Comparison of ENCODE assay signal across 1 cellular context in genomic region chr17:76452646-76453430, GRCh38.
TF ChIP-seq lines count a peak whose summit lies in the region.

Gene UBE2O (minus strand): TSS chr17:76453152. CDS start chr17:76453141, 11 bp downstream.

TF ChIP-seq in HepG2, 621 proteins besides CTCF, POLR2A, EP300 and RAD21 (continued from another document and continues in another):
- TF ChIP-seq, protein P1, sequence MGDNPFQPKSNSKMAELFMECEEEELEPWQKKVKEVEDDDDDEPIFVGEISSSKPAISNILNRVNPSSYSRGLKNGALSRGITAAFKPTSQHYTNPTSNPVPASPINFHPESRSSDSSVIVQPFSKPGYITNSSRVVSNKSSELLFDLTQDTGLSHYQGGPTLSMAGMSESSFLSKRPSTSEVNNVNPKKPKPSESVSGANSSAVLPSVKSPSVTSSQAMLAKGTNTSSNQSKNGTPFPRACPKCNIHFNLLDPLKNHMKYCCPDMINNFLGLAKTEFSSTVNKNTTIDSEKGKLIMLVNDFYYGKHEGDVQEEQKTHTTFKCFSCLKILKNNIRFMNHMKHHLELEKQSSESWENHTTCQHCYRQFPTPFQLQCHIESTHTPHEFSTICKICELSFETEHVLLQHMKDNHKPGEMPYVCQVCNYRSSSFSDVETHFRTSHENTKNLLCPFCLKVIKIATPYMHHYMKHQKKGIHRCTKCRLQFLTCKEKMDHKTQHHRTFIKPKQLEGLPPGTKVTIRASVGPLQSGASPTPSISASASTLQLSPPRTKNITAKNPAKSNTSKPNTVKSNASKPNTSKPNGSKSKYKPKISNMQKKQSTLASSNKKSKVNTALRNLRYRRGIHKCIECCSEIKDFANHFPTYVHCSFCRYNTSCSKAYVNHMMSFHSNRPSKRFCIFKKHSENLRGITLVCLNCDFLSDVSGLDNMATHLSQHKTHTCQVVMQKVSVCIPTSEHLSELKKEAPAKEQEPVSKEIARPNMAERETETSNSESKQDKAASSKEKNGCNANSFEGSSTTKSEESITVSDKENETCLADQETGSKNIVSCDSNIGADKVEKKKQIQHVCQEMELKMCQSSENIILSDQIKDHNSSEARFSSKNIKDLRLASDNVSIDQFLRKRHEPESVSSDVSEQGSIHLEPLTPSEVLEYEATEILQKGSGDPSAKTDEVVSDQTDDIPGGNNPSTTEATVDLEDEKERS (CRISPR knock-in tag; IDR thresholded peaks at IDR 0.05): no peak
- 0 out of 2 replicates have a peak, but pooled peaks have one; percentile 23 for TF ChIP-seq ZNF205 (CRISPR knock-in tag; IDR thresholded peaks at IDR 0.05)
- TF ChIP-seq TBX2 (CRISPR knock-in tag; IDR thresholded peaks at IDR 0.05; ENCODE audit: borderline replicate concordance): peak; percentile 30; the same call in 1 of the 2 replicates
- TF ChIP-seq TAF15 (IDR thresholded peaks at IDR 0.05; ENCODE audit: low read depth, low read length, poor library complexity, severe bottlenecking): no peak
- TF ChIP-seq GPBP1L1 (CRISPR knock-in tag; IDR thresholded peaks at IDR 0.05): no peak
- no peak for TF ChIP-seq ZBTB20 (CRISPR knock-in tag; IDR thresholded peaks at IDR 0.05; ENCODE audit: borderline replicate concordance, low read depth)
- TF ChIP-seq GTF2F1 (IDR thresholded peaks at IDR 0.05; ENCODE audit: low read length): no peak
- TF ChIP-seq AFF4 (CRISPR knock-in tag; IDR thresholded peaks at IDR 0.05): no peak
- no peak for TF ChIP-seq CHCHD3 (CRISPR knock-in tag; IDR thresholded peaks at IDR 0.05)
- TF ChIP-seq ARNT (IDR thresholded peaks at IDR 0.05): no peak
- TF ChIP-seq, protein P2, sequence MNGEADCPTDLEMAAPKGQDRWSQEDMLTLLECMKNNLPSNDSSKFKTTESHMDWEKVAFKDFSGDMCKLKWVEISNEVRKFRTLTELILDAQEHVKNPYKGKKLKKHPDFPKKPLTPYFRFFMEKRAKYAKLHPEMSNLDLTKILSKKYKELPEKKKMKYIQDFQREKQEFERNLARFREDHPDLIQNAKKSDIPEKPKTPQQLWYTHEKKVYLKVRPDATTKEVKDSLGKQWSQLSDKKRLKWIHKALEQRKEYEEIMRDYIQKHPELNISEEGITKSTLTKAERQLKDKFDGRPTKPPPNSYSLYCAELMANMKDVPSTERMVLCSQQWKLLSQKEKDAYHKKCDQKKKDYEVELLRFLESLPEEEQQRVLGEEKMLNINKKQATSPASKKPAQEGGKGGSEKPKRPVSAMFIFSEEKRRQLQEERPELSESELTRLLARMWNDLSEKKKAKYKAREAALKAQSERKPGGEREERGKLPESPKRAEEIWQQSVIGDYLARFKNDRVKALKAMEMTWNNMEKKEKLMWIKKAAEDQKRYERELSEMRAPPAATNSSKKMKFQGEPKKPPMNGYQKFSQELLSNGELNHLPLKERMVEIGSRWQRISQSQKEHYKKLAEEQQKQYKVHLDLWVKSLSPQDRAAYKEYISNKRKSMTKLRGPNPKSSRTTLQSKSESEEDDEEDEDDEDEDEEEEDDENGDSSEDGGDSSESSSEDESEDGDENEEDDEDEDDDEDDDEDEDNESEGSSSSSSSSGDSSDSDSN (CRISPR knock-in tag; IDR thresholded peaks at IDR 0.05): peak; percentile 88; the same call in 1 of the 2 replicates
- TF ChIP-seq CBFB (CRISPR knock-in tag; IDR thresholded peaks at IDR 0.05): no peak
- no peak for TF ChIP-seq SOX5 (CRISPR knock-in tag; IDR thresholded peaks at IDR 0.05; ENCODE audit: borderline replicate concordance)
- peak; percentile 73 for TF ChIP-seq ZNF407 (CRISPR knock-in tag; IDR thresholded peaks at IDR 0.05; ENCODE audit: not compliant biosample characterization)
- no peak for TF ChIP-seq ZSCAN25 (CRISPR knock-in tag; IDR thresholded peaks at IDR 0.05)
- no peak for TF ChIP-seq FOSL1 (CRISPR knock-in tag; IDR thresholded peaks at IDR 0.05; ENCODE audit: borderline replicate concordance)
- no peak for TF ChIP-seq ATF1 (CRISPR knock-in tag; IDR thresholded peaks at IDR 0.05)
- no peak for TF ChIP-seq ZMYM3 (CRISPR knock-in tag; IDR thresholded peaks at IDR 0.05)
- TF ChIP-seq RCOR2 (CRISPR knock-in tag; IDR thresholded peaks at IDR 0.05): peak; percentile 83; the same call in 1 of the 2 replicates
- TF ChIP-seq GZF1 (CRISPR knock-in tag; IDR thresholded peaks at IDR 0.05): no peak
- TF ChIP-seq, protein P3, sequence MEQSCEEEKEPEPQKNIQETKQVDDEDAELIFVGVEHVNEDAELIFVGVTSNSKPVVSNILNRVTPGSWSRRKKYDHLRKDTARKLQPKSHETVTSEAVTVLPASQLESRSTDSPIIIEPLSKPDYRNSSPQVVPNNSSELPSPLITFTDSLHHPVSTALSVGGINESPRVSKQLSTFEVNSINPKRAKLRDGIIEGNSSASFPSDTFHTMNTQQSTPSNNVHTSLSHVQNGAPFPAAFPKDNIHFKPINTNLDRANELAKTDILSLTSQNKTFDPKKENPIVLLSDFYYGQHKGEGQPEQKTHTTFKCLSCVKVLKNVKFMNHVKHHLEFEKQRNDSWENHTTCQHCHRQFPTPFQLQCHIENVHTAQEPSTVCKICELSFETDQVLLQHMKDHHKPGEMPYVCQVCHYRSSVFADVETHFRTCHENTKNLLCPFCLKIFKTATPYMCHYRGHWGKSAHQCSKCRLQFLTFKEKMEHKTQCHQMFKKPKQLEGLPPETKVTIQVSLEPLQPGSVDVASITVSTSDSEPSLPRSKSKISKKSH (CRISPR knock-in tag; IDR thresholded peaks at IDR 0.05; ENCODE audit: borderline replicate concordance): no peak
- no peak for TF ChIP-seq MZF1 (CRISPR knock-in tag; IDR thresholded peaks at IDR 0.05; ENCODE audit: borderline replicate concordance)
- TF ChIP-seq ZNF160 (CRISPR knock-in tag; IDR thresholded peaks at IDR 0.05): peak; percentile 14; the same call in 1 of the 2 replicates
- TF ChIP-seq RFX3 (CRISPR knock-in tag; IDR thresholded peaks at IDR 0.05): peak; percentile 94
- no peak for TF ChIP-seq MTA1 (CRISPR knock-in tag; IDR thresholded peaks at IDR 0.05; ENCODE audit: borderline replicate concordance)
- TF ChIP-seq, protein P4, sequence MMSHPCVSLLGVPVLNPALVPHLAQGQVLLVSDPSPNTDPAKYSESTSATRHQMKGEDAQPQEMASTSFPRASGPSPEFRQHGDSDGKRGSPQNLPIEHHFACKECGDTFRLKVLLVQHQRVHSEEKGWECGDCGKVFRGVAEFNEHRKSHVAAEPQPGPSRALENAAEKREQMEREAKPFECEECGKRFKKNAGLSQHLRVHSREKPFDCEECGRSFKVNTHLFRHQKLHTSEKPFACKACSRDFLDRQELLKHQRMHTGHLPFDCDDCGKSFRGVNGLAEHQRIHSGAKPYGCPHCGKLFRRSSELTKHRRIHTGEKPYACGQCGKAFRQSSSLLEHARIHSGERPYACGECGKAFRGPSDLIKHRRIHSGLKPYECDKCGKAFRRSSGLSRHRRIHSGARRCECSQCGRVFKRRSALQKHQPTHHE (CRISPR knock-in tag; IDR thresholded peaks at IDR 0.05; ENCODE audit: borderline replicate concordance): no peak
- TF ChIP-seq ZNF629 (CRISPR knock-in tag; conservative IDR thresholded peaks at IDR 0.05): no peak
- no peak for TF ChIP-seq NPAS2 (CRISPR knock-in tag; IDR thresholded peaks at IDR 0.05; ENCODE audit: borderline replicate concordance)
- TF ChIP-seq ZNF460 (CRISPR knock-in tag; IDR thresholded peaks at IDR 0.05; ENCODE audit: borderline replicate concordance): no peak
- TF ChIP-seq PHF20 (CRISPR knock-in tag; IDR thresholded peaks at IDR 0.05): no peak
- peak; percentile 50; the same call in 1 of the 2 replicates for TF ChIP-seq ZNF766 (CRISPR knock-in tag; IDR thresholded peaks at IDR 0.05; ENCODE audit: borderline replicate concordance)
- TF ChIP-seq HBP1 (CRISPR knock-in tag; IDR thresholded peaks at IDR 0.05; ENCODE audit: low read depth): no peak
- peak; percentile 79 for TF ChIP-seq ZNF441 (CRISPR knock-in tag; IDR thresholded peaks at IDR 0.05; ENCODE audit: borderline replicate concordance)
- TF ChIP-seq FOXA3 (CRISPR knock-in tag; IDR thresholded peaks at IDR 0.05): peak; percentile 10; the same call in 1 of the 2 replicates
- no peak for TF ChIP-seq BORCS8-MEF2B (CRISPR knock-in tag; IDR thresholded peaks at IDR 0.05)
- no peak for TF ChIP-seq ZNF672 (CRISPR knock-in tag; IDR thresholded peaks at IDR 0.05)
- TF ChIP-seq CENPX (CRISPR knock-in tag; IDR thresholded peaks at IDR 0.05): no peak
